7 cellular contexts compared by ENCODE assay signal in genomic region chr2:70102323-70102905, GRCh38. TPM values are rescaled to one million over a fixed set of nuclear protein-coding genes. Genes with fewer than 3 reads are reported as not detected.
A peak's percentile ranks its signal among the peaks of the same experiment; 100 is the strongest.
DNase-seq lines count a peak whose midpoint lies in the region; FAIRE-seq and TF ChIP-seq lines count a peak whose summit lies in the region.
"Not testable (repeated sequence)": the region's sequence is repeated elsewhere in the genome, so short reads cannot be mapped to it uniquely, and the experiment has no call there.

No MANE protein-coding gene starts in this region.

- H2AFZ ChIP-seq in OCI-LY3 (ENCODE audit: low read depth, low read length): peak overlapping the region; percentile 77

- FAIRE-seq in GM12891 (lab: Jason Lieb, UNC): peak; percentile 90

- H3K27me3 ChIP-seq in OCI-LY3 (ENCODE audit: low read depth, low read length): not testable (repeated sequence)

- peak overlapping the region; percentile 9 for H3K27ac Mint-ChIP-seq in activated CD4-positive, alpha-beta T cell treated with anti-CD3 and anti-CD28 coated beads, Interleukin-2, amount 10 ng/mL, durations not matched to agents 7 days and 5 days
- H3K27ac Mint-ChIP-seq in activated naive CD8-positive, alpha-beta T cell: peak overlapping the region; percentile 98
- H3K27ac Mint-ChIP-seq in immature natural killer cell (peak overlapping the region; percentile 76 to 98 (median 82)), nephron (peak overlapping the region; percentile 76 to 100 (median 100))
- peak overlapping the region; percentile 43 for H3K27ac Mint-ChIP-seq in stimulated activated naive CD8-positive, alpha-beta T cell treated with anti-CD3 and anti-CD28 coated beads, Interleukin-15, Interleukin-2, amounts not matched to agents 100 ng/mL and 50 ng/mL, for 24 hours

- H3K36me3 Mint-ChIP-seq in activated CD4-positive, alpha-beta T cell treated with anti-CD3 and anti-CD28 coated beads, Interleukin-2, amount 10 ng/mL, durations not matched to agents 7 days and 5 days (ENCODE audit: low read depth); activated naive CD8-positive, alpha-beta T cell; immature natural killer cell; nephron (ENCODE audit: low read depth); stimulated activated naive CD8-positive, alpha-beta T cell treated with anti-CD3 and anti-CD28 coated beads, Interleukin-15, Interleukin-2, amounts not matched to agents 100 ng/mL and 50 ng/mL, for 24 hours (ENCODE audit: low read depth): not testable (repeated sequence)

- peak overlapping the region; percentile 68 for H3K4me2 ChIP-seq in OCI-LY3 (ENCODE audit: low read length)

- H3K36me3 ChIP-seq in OCI-LY3 (replicated peaks; ENCODE audit: low read depth, low read length): not testable (repeated sequence)

- peaks cover 28% of the 10 kb centered on the region for H3K4me1 ChIP-seq in OCI-LY3 (ENCODE audit: low read length)

- H3K4me1 Mint-ChIP-seq in activated CD4-positive, alpha-beta T cell treated with anti-CD3 and anti-CD28 coated beads, Interleukin-2, amount 10 ng/mL, durations not matched to agents 7 days and 5 days: peaks cover 43% of the 10 kb centered on the region
- peaks cover 40% of the 10 kb centered on the region for H3K4me1 Mint-ChIP-seq in activated naive CD8-positive, alpha-beta T cell (ENCODE audit: low read depth)
- H3K4me1 Mint-ChIP-seq in immature natural killer cell (peaks cover 40 to 53% of the 10 kb centered on the region in 2 donors), nephron (peaks cover 33% of the 10 kb centered on the region)
- H3K4me1 Mint-ChIP-seq in stimulated activated naive CD8-positive, alpha-beta T cell treated with anti-CD3 and anti-CD28 coated beads, Interleukin-15, Interleukin-2, amounts not matched to agents 100 ng/mL and 50 ng/mL, for 24 hours (ENCODE audit: low read depth): peaks cover 58% of the 10 kb centered on the region

- H3K27me3 Mint-ChIP-seq in activated CD4-positive, alpha-beta T cell treated with anti-CD3 and anti-CD28 coated beads, Interleukin-2, amount 10 ng/mL, durations not matched to agents 7 days and 5 days; activated naive CD8-positive, alpha-beta T cell; immature natural killer cell (ENCODE audit: low read depth in 3 of 3); nephron (ENCODE audit: low read depth); stimulated activated naive CD8-positive, alpha-beta T cell treated with anti-CD3 and anti-CD28 coated beads, Interleukin-15, Interleukin-2, amounts not matched to agents 100 ng/mL and 50 ng/mL, for 24 hours: not testable (repeated sequence)

- not testable (repeated sequence) for H3K4me3 Mint-ChIP-seq in activated CD4-positive, alpha-beta T cell treated with anti-CD3 and anti-CD28 coated beads, Interleukin-2, amount 10 ng/mL, durations not matched to agents 7 days and 5 days; activated naive CD8-positive, alpha-beta T cell; stimulated activated naive CD8-positive, alpha-beta T cell treated with anti-CD3 and anti-CD28 coated beads, Interleukin-15, Interleukin-2, amounts not matched to agents 100 ng/mL and 50 ng/mL, for 24 hours
- H3K4me3 Mint-ChIP-seq in immature natural killer cell (peak overlapping the region in 2 of 5 donors; percentile 18 to 55), nephron (peak overlapping the region in 1 of 3 experiments; percentile 37)

- peak overlapping the region; percentile 89 for H3K27ac ChIP-seq in OCI-LY3 (ENCODE audit: low read length)

- POLR2A ChIA-PET in activated CD4-positive, alpha-beta T cell treated with anti-CD3 and anti-CD28 coated beads, Interleukin-2, amount 10 ng/mL, durations not matched to agents 7 days and 5 days (lab: Charles Lee): not testable (repeated sequence)

- CTCF ChIA-PET in activated CD4-positive, alpha-beta T cell treated with anti-CD3 and anti-CD28 coated beads, Interleukin-2, amount 10 ng/mL, durations not matched to agents 7 days and 5 days (lab: Charles Lee): interaction anchor here (0.7 to 1.3 kb wide), 2 partner anchors 9 to 11 kb away, joined by 3 read pairs; no protein-coding TSS in a partner anchor

- not testable (repeated sequence) for H3K9me3 ChIP-seq in OCI-LY3 (ENCODE audit: insufficient read depth, low read length)

- TF ChIP-seq CTCF in OCI-LY3 (IDR thresholded peaks at IDR 0.05; ENCODE audit: low read depth, low read length); nephron (IDR thresholded peaks at IDR 0.05; ENCODE audit: unreplicated experiment in 3 of 3): not testable (repeated sequence)

- not testable (repeated sequence) for H4K20me1 ChIP-seq in OCI-LY3 (ENCODE audit: insufficient read depth, low read length)

- not testable (repeated sequence) for DNase-seq in GM12891 (ENCODE audit: insufficient read length, low spot score); activated CD4-positive, alpha-beta T cell treated with anti-CD3 and anti-CD28 coated beads, Interleukin-2, amount 10 ng/mL, durations not matched to agents 7 days and 5 days; immature natural killer cell

- TF ChIP-seq POLR2A in GM12891 (IDR thresholded peaks at IDR 0.05; ENCODE audit: low read depth, low read length): not testable (repeated sequence)

- not testable (repeated sequence) for H3K9me3 Mint-ChIP-seq in activated CD4-positive, alpha-beta T cell treated with anti-CD3 and anti-CD28 coated beads, Interleukin-2, amount 10 ng/mL, durations not matched to agents 7 days and 5 days; activated naive CD8-positive, alpha-beta T cell (ENCODE audit: low read depth); immature natural killer cell; nephron; stimulated activated naive CD8-positive, alpha-beta T cell treated with anti-CD3 and anti-CD28 coated beads, Interleukin-15, Interleukin-2, amounts not matched to agents 100 ng/mL and 50 ng/mL, for 24 hours

- H3K9ac ChIP-seq in OCI-LY3 (ENCODE audit: low read length): peak overlapping the region; percentile 52

- H3K79me2 ChIP-seq in OCI-LY3 (ENCODE audit: low read length): not testable (repeated sequence)

- peak overlapping the region; percentile 62 for H3K4me3 ChIP-seq in OCI-LY3 (ENCODE audit: low read length)

RNA-seq across cellular contexts. Expression of gene PCBP1, which starts 15.1 kb away (rescaled TPM):
- 235 TPM for polyA plus RNA-seq in GM12891 (2012; ENCODE audit: low read depth, missing spikeins)
- total RNA-seq in activated CD4-positive, alpha-beta T cell treated with anti-CD3 and anti-CD28 coated beads, Interleukin-2, amount 10 ng/mL, durations not matched to agents 7 days and 5 days: 100 to 1,000 TPM; 527 to 544 TPM
- polyA plus RNA-seq in immature natural killer cell: 100 to 1,000 TPM; 184 to 233 (median 232) TPM

Comparison
In these comparisons a context has a peak if more than half of its experiments do, and no peak if none do; other contexts are left out.
1. H3K27ac Mint-ChIP-seq: peak in every context shown above with its lines; median percentile 100 in nephron; 98 in activated naive CD8-positive, alpha-beta T cell; 82 in immature natural killer cell; 43 in stimulated activated naive CD8-positive, alpha-beta T cell treated with anti-CD3 and anti-CD28 coated beads, Interleukin-15, Interleukin-2, amounts not matched to agents 100 ng/mL and 50 ng/mL, for 24 hours; 9 in activated CD4-positive, alpha-beta T cell treated with anti-CD3 and anti-CD28 coated beads, Interleukin-2, amount 10 ng/mL, durations not matched to agents 7 days and 5 days.